Comparison of ENCODE assay signal across 12 cellular contexts in the genomic region with DNA sequence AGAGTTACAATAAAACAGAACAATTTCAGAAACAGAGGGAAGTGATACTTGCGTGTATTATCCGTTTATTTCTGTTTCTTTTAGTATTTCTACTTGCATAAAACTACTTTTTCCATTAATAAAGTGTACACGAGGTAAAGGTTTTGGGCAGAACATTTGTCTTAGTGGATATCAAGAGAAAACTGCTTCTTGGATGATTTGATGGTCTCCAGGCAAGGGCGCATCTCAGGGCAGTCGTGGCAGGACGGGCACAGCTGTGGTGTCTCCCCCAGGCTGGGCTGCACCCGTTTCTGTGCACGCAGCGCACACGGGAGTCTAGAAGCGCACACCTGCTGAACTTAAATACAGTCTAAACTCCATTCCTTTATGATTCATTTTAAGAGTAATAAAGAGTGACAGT. TPM values are rescaled to one million over a fixed set of nuclear protein-coding genes. Genes with fewer than 3 reads are reported as not detected.
A peak's percentile ranks its signal among the peaks of the same experiment; 100 is the strongest.
DNase-seq lines count a peak whose midpoint lies in the region; ATAC-seq and TF ChIP-seq lines count a peak whose summit lies in the region.
"Had no signal": no experiment of that assay in that cellular context is flagged by ENCODE, and none has a peak within 500 bp of the region (broad histone marks: within the 10 kb centered on the region; RNA-seq: fewer than 3 reads in every experiment).

No MANE protein-coding gene starts in this region.

- peak overlapping the region; percentile 52 for H3K4me3 Mint-ChIP-seq in activated T-helper 17 cell treated with anti-CD3 and anti-CD28 coated beads, Interleukin-2, amount 50 U/mL, for 72 hours
- peak overlapping the region; percentile 64 for H3K4me3 Mint-ChIP-seq in progenitor cell of endocrine pancreas (ENCODE audit: low read depth)

- H3K36me3 Mint-ChIP-seq in activated T-helper 17 cell treated with anti-CD3 and anti-CD28 coated beads, Interleukin-2, amount 50 U/mL, for 72 hours (ENCODE audit: low read depth): no peaks in the 10 kb centered on the region
- peaks cover 10% of the 10 kb centered on the region for H3K36me3 Mint-ChIP-seq in progenitor cell of endocrine pancreas (ENCODE audit: insufficient read depth)

- no peak overlapping the region for H3K9ac ChIP-seq in HUES48 (ENCODE audit: low read depth, low read length)

- H3K4me3 ChIP-seq in HUES48 (ENCODE audit: low read depth, low read length): peak overlapping the region; percentile 42
- H3K4me3 ChIP-seq in iPS-18c (ENCODE audit: insufficient read depth, low read depth, low read length): peak overlapping the region; percentile 38
- H3K4me3 ChIP-seq: body of pancreas, testis had no signal

- H3K9me3 ChIP-seq in HUES48 (ENCODE audit: control insufficient read depth, insufficient read depth, low read length) (no peaks in the 10 kb centered on the region), iPS-18c (ENCODE audit: control insufficient read depth, insufficient read depth, low read length) (no peaks in the 10 kb centered on the region)
- H3K9me3 ChIP-seq: body of pancreas, testis had no signal

- DNase-seq in progenitor cell of endocrine pancreas (ENCODE audit: low spot score, unreplicated experiment) (no peak), NOMO-1 treated with DMSO at 0.1 percent for 48 hours (lab: John Stamatoyannopoulos, UW; ENCODE audit: unreplicated experiment) (no peak), activated gamma-delta T cell treated with Interleukin-2 at 50 U/mL for 16 hours (no peak), AG08396 (ENCODE audit: low spot score) (no peak)
- DNase-seq: activated T-cell treated with anti-CD3 and anti-CD28 coated beads, Interleukin-2, amount 50 U/mL, for 1 hour; body of pancreas; heart right ventricle; testis had no signal

- peaks cover 26% of the 10 kb centered on the region for H3K27me3 ChIP-seq in HUES48 (ENCODE audit: control insufficient read depth, insufficient read depth, low read length)
- H3K27me3 ChIP-seq: body of pancreas, testis had no signal

- no peak for TF ChIP-seq CTCF in progenitor cell of endocrine pancreas (IDR thresholded peaks at IDR 0.05; ENCODE audit: unreplicated experiment)

- H3K4me1 Mint-ChIP-seq in activated T-helper 17 cell treated with anti-CD3 and anti-CD28 coated beads, Interleukin-2, amount 50 U/mL, for 72 hours: peaks cover 15% of the 10 kb centered on the region
- H3K4me1 Mint-ChIP-seq in progenitor cell of endocrine pancreas (ENCODE audit: low read depth): peaks cover 40% of the 10 kb centered on the region

- peaks cover 16% of the 10 kb centered on the region for H3K27me3 Mint-ChIP-seq in activated T-helper 17 cell treated with anti-CD3 and anti-CD28 coated beads, Interleukin-2, amount 50 U/mL, for 72 hours
- H3K27me3 Mint-ChIP-seq in progenitor cell of endocrine pancreas: peaks cover 8% of the 10 kb centered on the region

- peaks cover 5% of the 10 kb centered on the region for H3K9me3 Mint-ChIP-seq in activated T-helper 17 cell treated with anti-CD3 and anti-CD28 coated beads, Interleukin-2, amount 50 U/mL, for 72 hours
- H3K9me3 Mint-ChIP-seq in progenitor cell of endocrine pancreas (ENCODE audit: low read depth): peaks cover 9% of the 10 kb centered on the region

- H3K27ac Mint-ChIP-seq in activated T-helper 17 cell treated with anti-CD3 and anti-CD28 coated beads, Interleukin-2, amount 50 U/mL, for 72 hours: no peak overlapping the region
- peak overlapping the region; percentile 1 for H3K27ac Mint-ChIP-seq in progenitor cell of endocrine pancreas

- peaks cover 26% of the 10 kb centered on the region for H3K4me1 ChIP-seq in HUES48 (ENCODE audit: control insufficient read depth, insufficient read depth, low read length)
- H3K4me1 ChIP-seq: testis had no signal

- no peak overlapping the region for H3K27ac ChIP-seq in HUES48 (ENCODE audit: low read depth, low read length)
- H3K27ac ChIP-seq: body of pancreas, heart right ventricle, testis had no signal

- H3K36me3 ChIP-seq in HUES48 (ENCODE audit: control insufficient read depth, insufficient read depth, low read length): no peaks in the 10 kb centered on the region
- H3K36me3 ChIP-seq: heart right ventricle had no signal

- ATAC-seq in activated T-helper 17 cell treated with anti-CD3 and anti-CD28 coated beads, Interleukin-2, amount 50 U/mL, for 72 hours (replicated peaks): no peak
- ATAC-seq in GM21528 (IDR thresholded peaks at IDR 0.05; ENCODE audit: low FRiP score, unreplicated experiment): no peak
- ATAC-seq: body of pancreas had no signal

RNA-seq across cellular contexts. Expression of a gene that starts 23.4 kb away (rescaled TPM):
- 1 to 10 TPM; 1.3 to 2.0 TPM for total RNA-seq in activated T-helper 17 cell treated with anti-CD3 and anti-CD28 coated beads, Interleukin-2, amount 50 U/mL, for 72 hours
- 1.6 and 2.8 TPM in 2 replicates for total RNA-seq in progenitor cell of endocrine pancreas
